1 cellular context compared by ENCODE assay signal in the genomic region with DNA sequence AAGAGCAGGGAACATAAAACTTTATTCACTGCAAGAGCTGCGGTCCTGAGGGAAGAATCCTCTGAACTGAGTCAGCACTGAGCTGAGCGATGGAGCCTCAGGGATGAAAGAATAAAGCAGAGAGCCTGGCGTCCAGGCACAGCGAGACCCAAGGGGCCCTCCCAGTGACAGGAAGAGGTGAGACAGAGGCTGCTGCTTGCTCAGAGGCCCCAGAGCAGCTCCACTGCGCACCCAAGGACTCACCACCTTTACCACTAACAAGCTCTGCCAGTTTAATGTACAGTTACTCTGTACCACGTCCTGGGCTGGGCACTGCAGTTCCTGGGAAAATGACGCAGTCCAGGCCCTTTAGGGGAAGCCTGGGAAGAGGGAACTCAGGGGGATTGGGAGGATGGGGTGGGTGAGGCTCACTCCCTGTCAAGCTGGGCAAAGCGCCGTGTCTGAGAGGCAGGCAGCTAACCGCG.
TF ChIP-seq lines count a peak whose summit lies in the region.

No MANE protein-coding gene starts in this region.

TF ChIP-seq in K562, 482 proteins besides CTCF, POLR2A, EP300 and RAD21:
- no peak for TF ChIP-seq NCOA1 (IDR thresholded peaks at IDR 0.05; ENCODE audit: low read depth)
- TF ChIP-seq, protein P1, sequence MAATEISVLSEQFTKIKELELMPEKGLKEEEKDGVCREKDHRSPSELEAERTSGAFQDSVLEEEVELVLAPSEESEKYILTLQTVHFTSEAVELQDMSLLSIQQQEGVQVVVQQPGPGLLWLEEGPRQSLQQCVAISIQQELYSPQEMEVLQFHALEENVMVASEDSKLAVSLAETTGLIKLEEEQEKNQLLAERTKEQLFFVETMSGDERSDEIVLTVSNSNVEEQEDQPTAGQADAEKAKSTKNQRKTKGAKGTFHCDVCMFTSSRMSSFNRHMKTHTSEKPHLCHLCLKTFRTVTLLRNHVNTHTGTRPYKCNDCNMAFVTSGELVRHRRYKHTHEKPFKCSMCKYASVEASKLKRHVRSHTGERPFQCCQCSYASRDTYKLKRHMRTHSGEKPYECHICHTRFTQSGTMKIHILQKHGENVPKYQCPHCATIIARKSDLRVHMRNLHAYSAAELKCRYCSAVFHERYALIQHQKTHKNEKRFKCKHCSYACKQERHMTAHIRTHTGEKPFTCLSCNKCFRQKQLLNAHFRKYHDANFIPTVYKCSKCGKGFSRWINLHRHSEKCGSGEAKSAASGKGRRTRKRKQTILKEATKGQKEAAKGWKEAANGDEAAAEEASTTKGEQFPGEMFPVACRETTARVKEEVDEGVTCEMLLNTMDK (IDR thresholded peaks at IDR 0.05; ENCODE audit: borderline replicate concordance, insufficient read depth, low read depth, low read length, poor library complexity, severe bottlenecking) = no peak
- no peak for TF ChIP-seq TEAD4 (IDR thresholded peaks at IDR 0.05; ENCODE audit: low read length)
- no peak for TF ChIP-seq TEAD4 (CRISPR knock-in tag; IDR thresholded peaks at IDR 0.05; ENCODE audit: borderline replicate concordance)
- TF ChIP-seq SAFB (IDR thresholded peaks at IDR 0.05; ENCODE audit: borderline replicate concordance, low read depth, low read length) = no peak
- TF ChIP-seq DDX20 (tag; IDR thresholded peaks at IDR 0.05; ENCODE audit: low read depth) = no peak
- no peak for TF ChIP-seq PTTG1 (tag; IDR thresholded peaks at IDR 0.05; ENCODE audit: low read depth)
- TF ChIP-seq HOXB6 (CRISPR knock-in tag; IDR thresholded peaks at IDR 0.05; ENCODE audit: borderline replicate concordance) = no peak
- TF ChIP-seq DPF2 (IDR thresholded peaks at IDR 0.05) = no peak
- TF ChIP-seq SRF (CRISPR knock-in tag; IDR thresholded peaks at IDR 0.05) = no peak
